11 cellular contexts compared by ENCODE assay signal in the genomic region with DNA sequence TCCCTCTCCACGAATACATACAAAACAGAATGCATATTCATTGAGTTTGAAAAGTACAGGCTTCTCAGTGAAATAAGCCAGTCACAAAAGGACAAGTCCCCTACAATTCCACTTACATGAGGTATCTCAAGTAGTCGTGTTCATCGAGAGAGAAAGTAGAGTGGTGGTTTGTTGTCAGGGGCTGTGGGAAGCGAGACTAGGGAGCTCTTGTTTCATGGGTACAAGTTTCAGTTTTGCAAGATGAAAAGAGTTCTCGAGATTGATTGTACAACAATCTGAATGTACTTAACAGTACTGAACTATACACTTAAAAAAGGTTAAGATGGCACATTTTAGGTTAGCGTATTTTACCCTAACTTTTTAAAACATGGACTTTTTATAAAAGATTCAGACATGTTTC.
DNase-seq lines count a peak whose midpoint lies in the region; ATAC-seq and TF ChIP-seq lines count a peak whose summit lies in the region.
"Had no signal": no experiment of that assay in that cellular context is flagged by ENCODE, and none has a peak within 500 bp of the region (broad histone marks: within the 10 kb centered on the region; RNA-seq: fewer than 3 reads in every experiment).

No MANE protein-coding gene starts in this region.

- H3K4me3 ChIP-seq in GM12865 (ENCODE audit: low read depth, low read length): no peak overlapping the region
- H3K4me3 ChIP-seq: skin epidermis had no signal

- ATAC-seq in GM19468 (IDR thresholded peaks at IDR 0.05; ENCODE audit: extremely low read depth, unreplicated experiment) (peak; percentile 73), HG03159 (IDR thresholded peaks at IDR 0.05; ENCODE audit: unreplicated experiment) (peak; percentile 80)

- no peak for TF ChIP-seq CTCF in GM12865 (IDR thresholded peaks at IDR 0.05; ENCODE audit: insufficient read depth, low read depth, low read length, missing control alignments)

- DNase-seq in GM12865 (ENCODE audit: low read depth) (peak; percentile 93), NCI-H524 (lab: John Stamatoyannopoulos, UW) (no peak), NK-92 (lab: John Stamatoyannopoulos, UW; ENCODE audit: unreplicated experiment) (no peak), GM19238 (ENCODE audit: insufficient read length, low spot score) (no peak), NCI-H2171 (lab: John Stamatoyannopoulos, UW) (no peak)
- peak; percentile 12 for DNase-seq in activated naive CD8-positive, alpha-beta T cell treated with anti-CD3 and anti-CD28 coated beads, Interleukin-2, amount 50 U/mL, for 16 hours (ENCODE audit: low read depth, low spot score)
- DNase-seq: activated CD4-positive, CD25-positive, alpha-beta regulatory T cell; NCI-H2171 treated with DMSO at 0.1 percent for 48 hours had no signal

Comparison
In these comparisons a context has a peak if more than half of its experiments do, and no peak if none do; other contexts are left out.
1. DNase-seq: peak in GM12865 (single experiment) and activated naive CD8-positive, alpha-beta T cell treated with anti-CD3 and anti-CD28 coated beads, Interleukin-2, amount 50 U/mL, for 16 hours (single experiment); none in NCI-H524 (0 of 2), NK-92 (single experiment), GM19238 (single experiment) and NCI-H2171 (single experiment).